ENCODE assay signal across 18 cellular contexts in genomic region chr10:131070856-131071255, GRCh38.
"Had no signal": no experiment of that assay in that cellular context is flagged by ENCODE, and none has a peak within 500 bp of the region (broad histone marks: within the 10 kb centered on the region; RNA-seq: fewer than 3 reads in every experiment).

No MANE protein-coding gene starts in this region.

- H3K36me3 ChIP-seq: colonic mucosa, esophagus squamous epithelium, gastroesophageal sphincter, left lung, lower lobe of right lung, neutrophil, right atrium auricular region, suprapubic skin, thyroid gland had no signal

- H3K27me3 ChIP-seq: colonic mucosa, neutrophil, right atrium auricular region, thyroid gland had no signal

- DNase-seq: colonic mucosa; dermis blood vessel endothelial cell; esophagus squamous epithelium; foreskin fibroblast; glutamatergic neuron; lower lobe of right lung; naive B cell; nephron progenitor cell; stimulated activated CD4-positive, alpha-beta T cell treated with anti-CD3 and anti-CD28 coated beads, Interleukin-4, amount 100 ng/mL, for 1 hour; stimulated activated CD8-positive, alpha-beta memory T cell treated with anti-CD3 and anti-CD28 coated beads, Interleukin-4, amount 100 ng/mL, for 48 hours; stimulated activated naive CD8-positive, alpha-beta T cell treated with anti-CD3 and anti-CD28 coated beads, Interleukin-15, Interleukin-2, amounts not matched to agents 100 U/mL and 50 U/mL, for 24 hours; thyroid gland had no signal

- H3K27ac ChIP-seq: colonic mucosa, esophagus squamous epithelium, gastroesophageal sphincter, left lung, lower lobe of right lung, neutrophil, right atrium auricular region, suprapubic skin, thyroid gland had no signal

- H3K4me3 ChIP-seq: colonic mucosa, esophagus squamous epithelium, gastroesophageal sphincter, left lung, lower lobe of right lung, right atrium auricular region, smooth muscle cell, suprapubic skin, thyroid gland had no signal

- H3K4me1 ChIP-seq: colonic mucosa, esophagus squamous epithelium, gastroesophageal sphincter, left lung, lower lobe of right lung, right atrium auricular region, suprapubic skin, thyroid gland had no signal

- H3K9me3 ChIP-seq: colonic mucosa, esophagus squamous epithelium, gastroesophageal sphincter, left lung, lower lobe of right lung, neutrophil, right atrium auricular region, suprapubic skin, thyroid gland had no signal
